In genomic region chr3:182809523-182809922, GRCh38 we compare ENCODE assay signal across 21 cellular contexts.
"Had no signal": no experiment of that assay in that cellular context is flagged by ENCODE, and none has a peak within 500 bp of the region (broad histone marks: within the 10 kb centered on the region; RNA-seq: fewer than 3 reads in every experiment).

No MANE protein-coding gene starts in this region.

- H3K36me3 ChIP-seq: neutrophil, ovary, tibial artery had no signal

- DNase-seq: activated CD4-positive, alpha-beta T cell treated with anti-CD3 and anti-CD28 coated beads, Interleukin-2, amount 10 ng/mL, durations not matched to agents 24 days and 14 days; activated CD8-positive, alpha-beta T cell treated with anti-CD3 and anti-CD28 coated beads for 36 hours; activated gamma-delta T cell treated with Interleukin-2 at 50 U/mL for 16 hours; activated T-cell treated with anti-CD3 and anti-CD28 coated beads, Interleukin-2, amount 50 U/mL, for 1 hour; central memory CD4-positive, alpha-beta T cell; dermis blood vessel endothelial cell; effector CD8-positive, alpha-beta T cell; erythroblast; heart left ventricle; midbrain; ovary; psoas muscle; right cardiac atrium; stimulated activated CD4-positive, alpha-beta T cell treated with anti-CD3 and anti-CD28 coated beads, Interleukin-12 subunit alpha, Interleukin-12 subunit beta, amount 100 ng/mL, for 4 hours; stimulated activated CD4-positive, alpha-beta T cell treated with anti-CD3 and anti-CD28 coated beads, Interleukin-4, amount 100 ng/mL, for 4 hours; tibial artery had no signal

- H3K27ac ChIP-seq: heart left ventricle, neutrophil, ovary, psoas muscle, tibial artery had no signal

- H3K9me3 Mint-ChIP-seq: activated CD4-positive, alpha-beta T cell treated with anti-CD3 and anti-CD28 coated beads, Interleukin-2, amount 10 ng/mL, durations not matched to agents 24 days and 14 days; activated CD8-positive, alpha-beta T cell treated with anti-CD3 and anti-CD28 coated beads for 36 hours; natural killer cell treated with Interleukin-12 subunit alpha and Interleukin-12 subunit beta and Interleukin-15 and Interleukin-18, amount 100 ng/mL, for 72 hours; stimulated activated naive CD8-positive, alpha-beta T cell treated with anti-CD3 and anti-CD28 coated beads, Interleukin-15, Interleukin-2, amounts not matched to agents 100 ng/mL and 50 ng/mL, for 24 hours had no signal

- H3K4me3 Mint-ChIP-seq: activated CD4-positive, alpha-beta T cell treated with anti-CD3 and anti-CD28 coated beads, Interleukin-2, amount 10 ng/mL, durations not matched to agents 24 days and 14 days; activated CD8-positive, alpha-beta T cell treated with anti-CD3 and anti-CD28 coated beads for 36 hours; activated naive CD8-positive, alpha-beta T cell; natural killer cell treated with Interleukin-12 subunit alpha and Interleukin-12 subunit beta and Interleukin-15 and Interleukin-18, amount 100 ng/mL, for 72 hours; stimulated activated naive CD8-positive, alpha-beta T cell treated with anti-CD3 and anti-CD28 coated beads, Interleukin-15, Interleukin-2, amounts not matched to agents 100 ng/mL and 50 ng/mL, for 24 hours had no signal

- H3K27ac Mint-ChIP-seq: activated CD4-positive, alpha-beta T cell treated with anti-CD3 and anti-CD28 coated beads, Interleukin-2, amount 10 ng/mL, durations not matched to agents 24 days and 14 days; activated CD8-positive, alpha-beta T cell treated with anti-CD3 and anti-CD28 coated beads for 36 hours; activated naive CD8-positive, alpha-beta T cell; natural killer cell treated with Interleukin-12 subunit alpha and Interleukin-12 subunit beta and Interleukin-15 and Interleukin-18, amount 100 ng/mL, for 72 hours; stimulated activated naive CD8-positive, alpha-beta T cell treated with anti-CD3 and anti-CD28 coated beads, Interleukin-15, Interleukin-2, amounts not matched to agents 100 ng/mL and 50 ng/mL, for 24 hours had no signal

- H3K9me3 ChIP-seq: heart left ventricle, neutrophil, ovary, psoas muscle, tibial artery had no signal

- ATAC-seq: activated CD4-positive, CD25-positive, alpha-beta regulatory T cell treated with anti-CD3 and anti-CD28 coated beads, Interleukin-2, amount 50 U/mL, for 24 hours; activated CD8-positive, alpha-beta T cell treated with anti-CD3 and anti-CD28 coated beads for 36 hours; heart left ventricle; natural killer cell treated with Interleukin-12 subunit alpha and Interleukin-12 subunit beta and Interleukin-15 and Interleukin-18, amount 100 ng/mL, for 72 hours; psoas muscle; right cardiac atrium had no signal

- H3K27me3 ChIP-seq: heart left ventricle, neutrophil, ovary, tibial artery had no signal

- H3K4me3 ChIP-seq: heart left ventricle, ovary, psoas muscle, tibial artery had no signal

- H3K36me3 Mint-ChIP-seq: natural killer cell treated with Interleukin-12 subunit alpha and Interleukin-12 subunit beta and Interleukin-15 and Interleukin-18, amount 100 ng/mL, for 72 hours had no signal

- H3K27me3 Mint-ChIP-seq: activated CD4-positive, alpha-beta T cell treated with anti-CD3 and anti-CD28 coated beads, Interleukin-2, amount 10 ng/mL, durations not matched to agents 24 days and 14 days; activated CD8-positive, alpha-beta T cell treated with anti-CD3 and anti-CD28 coated beads for 36 hours; activated naive CD8-positive, alpha-beta T cell; natural killer cell treated with Interleukin-12 subunit alpha and Interleukin-12 subunit beta and Interleukin-15 and Interleukin-18, amount 100 ng/mL, for 72 hours; stimulated activated naive CD8-positive, alpha-beta T cell treated with anti-CD3 and anti-CD28 coated beads, Interleukin-15, Interleukin-2, amounts not matched to agents 100 ng/mL and 50 ng/mL, for 24 hours had no signal
